10 cellular contexts compared by ENCODE assay signal in the genomic region with DNA sequence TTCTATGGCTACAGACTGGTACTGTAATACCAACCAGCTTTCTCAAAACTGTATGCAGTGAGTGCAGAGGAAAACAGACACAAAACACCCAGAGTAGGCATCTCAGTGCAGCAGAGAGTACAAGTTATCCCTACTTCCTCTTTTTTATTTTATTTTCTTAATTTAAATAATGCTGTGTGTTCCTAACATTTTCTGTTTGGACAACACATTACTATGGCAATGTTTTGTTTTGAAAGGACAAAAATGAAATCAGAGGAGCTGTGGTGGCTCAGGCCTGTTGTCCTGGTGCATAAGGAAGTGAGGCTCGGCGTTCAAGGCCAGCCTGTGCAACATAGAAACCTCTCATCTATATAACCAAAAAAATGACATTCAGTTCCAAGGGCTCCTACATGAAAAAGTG. TPM values are rescaled to one million over a fixed set of nuclear protein-coding genes. Genes with fewer than 3 reads are reported as not detected.
A peak's percentile ranks its signal among the peaks of the same experiment; 100 is the strongest.
DNase-seq lines count a peak whose midpoint lies in the region; ATAC-seq and TF ChIP-seq lines count a peak whose summit lies in the region.
"Had no signal": no experiment of that assay in that cellular context is flagged by ENCODE, and none has a peak within 500 bp of the region (broad histone marks: within the 10 kb centered on the region; RNA-seq: fewer than 3 reads in every experiment).

No MANE protein-coding gene starts in this region.

- no peaks in the 10 kb centered on the region for H3K9me3 ChIP-seq in Peyer's patch
- H3K9me3 ChIP-seq in left ventricle myocardium inferior (replicated peaks), result no peaks in the 10 kb centered on the region
- H3K9me3 ChIP-seq in stomach, result no peaks in the 10 kb centered on the region

- H3K4me3 ChIP-seq in Peyer's patch, result no peak overlapping the region
- no peak overlapping the region for H3K4me3 ChIP-seq in left ventricle myocardium inferior
- H3K4me3 ChIP-seq in stomach, result no peak overlapping the region

- no peaks in the 10 kb centered on the region for H3K36me3 ChIP-seq in Peyer's patch
- peaks cover 5% of the 10 kb centered on the region for H3K36me3 ChIP-seq in left ventricle myocardium inferior
- H3K36me3 ChIP-seq in stomach, result peaks cover 0 to 5% (median 1%) of the 10 kb centered on the region in 4 donors

- peak; percentile 54 for ATAC-seq in HG03175 (IDR thresholded peaks at IDR 0.05; ENCODE audit: unreplicated experiment)
- ATAC-seq in HG03025 (IDR thresholded peaks at IDR 0.05; ENCODE audit: low FRiP score, unreplicated experiment), result no peak
- no peak for ATAC-seq in HG02870 (IDR thresholded peaks at IDR 0.05; ENCODE audit: unreplicated experiment)
- ATAC-seq: activated T-helper 17 cell treated with anti-CD3 and anti-CD28 coated beads, Interleukin-2, amount 50 U/mL, for 72 hours had no signal

- DNase-seq in Peyer's patch, result no peak
- DNase-seq in left ventricle myocardium inferior, result no peak
- DNase-seq in stomach, result no peak
- no peak for DNase-seq in T-helper 1 cell
- no peak for DNase-seq in NCI-H226
- DNase-seq: occipital lobe had no signal

- TF ChIP-seq EP300 in stomach (IDR thresholded peaks at IDR 0.05), result no peak

- peak overlapping the region in 3 of 4 donors; percentile 30 to 87 (median 43) for H3K27ac ChIP-seq in Peyer's patch
- H3K27ac ChIP-seq in left ventricle myocardium inferior (replicated peaks), result peak overlapping the region; percentile 86
- peak overlapping the region in 4 of 5 donors; percentile 30 to 91 (median 88) for H3K27ac ChIP-seq in stomach

- TF ChIP-seq CTCF in Peyer's patch (IDR thresholded peaks at IDR 0.05), result no peak
- no peak for TF ChIP-seq CTCF in left ventricle myocardium inferior (IDR thresholded peaks at IDR 0.05; ENCODE audit: borderline replicate concordance)
- TF ChIP-seq CTCF in stomach (IDR thresholded peaks at IDR 0.05), result no peak

- intact Hi-C loops in left ventricle myocardium inferior (cut with micrococcal nuclease) (loop anchor here (10.0 kb wide), 1 partner anchor 67 kb away; the partner anchor contains the start of gene CORO1C), stomach (cut with DNase I; ENCODE audit: low total_unique reads) (loop anchor here (5.0 kb wide), 1 partner anchor 135 kb away; no protein-coding TSS in a partner anchor)

- H3K4me1 ChIP-seq in Peyer's patch, result peaks cover 0 to 31% (median 12%) of the 10 kb centered on the region in 4 donors
- peaks cover 76% of the 10 kb centered on the region for H3K4me1 ChIP-seq in left ventricle myocardium inferior
- peaks cover 21 to 69% (median 48%) of the 10 kb centered on the region in 4 donors for H3K4me1 ChIP-seq in stomach

- WGBS in stomach, 5 donors, result 52 to 93% (median 80%) methylated on average over 2 of the region's 2 CpGs

- H3K27me3 ChIP-seq in Peyer's patch (no peaks in the 10 kb centered on the region), left ventricle myocardium inferior (ENCODE audit: low read depth) (no peaks in the 10 kb centered on the region), stomach (no peaks in the 10 kb centered on the region)

- no peak for TF ChIP-seq POLR2A in Peyer's patch (IDR thresholded peaks at IDR 0.05)
- TF ChIP-seq POLR2A in stomach (IDR thresholded peaks at IDR 0.05), result no peak

RNA-seq across cellular contexts. Expression of gene SELPLG, which starts 33.7 kb away (rescaled TPM):
- total RNA-seq in Peyer's patch, result 1 to 10 TPM; 2.4 to 9.4 (median 5.9) TPM
- total RNA-seq in left ventricle myocardium inferior, result 3.4 TPM
- total RNA-seq in stomach, result 1 to 10 TPM; 1.2 to 6.1 (median 2.4) TPM
- polyA plus RNA-seq in stomach, result 1 to 10 TPM; 1.7 to 4.1 (median 3.5) TPM
